Comparison of ENCODE assay signal across 8 cellular contexts in genomic region chr20:25237610-25238318, GRCh38. TPM values are rescaled to one million over a fixed set of nuclear protein-coding genes. Genes with fewer than 3 reads are reported as not detected.
DNase-seq lines count a peak whose midpoint lies in the region; ATAC-seq and TF ChIP-seq lines count a peak whose summit lies in the region.

No MANE protein-coding gene starts in this region.

- ATAC-seq in omental fat pad (ENCODE audit: low FRiP score) (peak; percentile 97), GM21526 (IDR thresholded peaks at IDR 0.05; ENCODE audit: low FRiP score, unreplicated experiment) (no peak)

- DNase-seq in GM03348 (ENCODE audit: low spot score) (peak; percentile 95), HS-5 (ENCODE audit: low read depth) (peak; percentile 99), epithelial cell of prostate (ENCODE audit: low read depth, low spot score) (peak; percentile 97), omental fat pad (ENCODE audit: low spot score) (no peak), DMS114 treated with DMSO at 0.1 percent for 48 hours (lab: John Stamatoyannopoulos, UW; ENCODE audit: unreplicated experiment) (no peak), GM19238 (ENCODE audit: insufficient read length, low spot score) (no peak)
- DNase-seq in activated CD4-positive, CD25-positive, alpha-beta regulatory T cell treated with anti-CD3 and anti-CD28 coated beads, Interleukin-2, amount 50 U/mL, for 72 hours, result peak; percentile 56

- no peak for TF ChIP-seq CTCF in omental fat pad (IDR thresholded peaks at IDR 0.05)

- H3K27ac ChIP-seq in epithelial cell of prostate, result peak overlapping the region; percentile 100

RNA-seq across cellular contexts. Expression of gene PYGB, which starts 10.1 kb away (rescaled TPM):
- 10 to 100 TPM; 63.7 to 94.6 (median 82.4) TPM for total RNA-seq in omental fat pad

RNA-seq across cellular contexts. Expression of gene ENTPD6, which starts 42.3 kb away (rescaled TPM):
- 10 to 100 TPM; 44.6 to 71.0 (median 60.0) TPM for total RNA-seq in omental fat pad

Comparison
In these comparisons a context has a peak if more than half of its experiments do, and no peak if none do; other contexts are left out.
1. DNase-seq: peak in GM03348 (single experiment), HS-5 (single experiment), activated CD4-positive, CD25-positive, alpha-beta regulatory T cell treated with anti-CD3 and anti-CD28 coated beads, Interleukin-2, amount 50 U/mL, for 72 hours (single experiment) and epithelial cell of prostate (single experiment); none in omental fat pad (single experiment), DMS114 treated with DMSO at 0.1 percent for 48 hours (single experiment) and GM19238 (single experiment).